ENCODE assay signal across 8 cellular contexts in the genomic region with DNA sequence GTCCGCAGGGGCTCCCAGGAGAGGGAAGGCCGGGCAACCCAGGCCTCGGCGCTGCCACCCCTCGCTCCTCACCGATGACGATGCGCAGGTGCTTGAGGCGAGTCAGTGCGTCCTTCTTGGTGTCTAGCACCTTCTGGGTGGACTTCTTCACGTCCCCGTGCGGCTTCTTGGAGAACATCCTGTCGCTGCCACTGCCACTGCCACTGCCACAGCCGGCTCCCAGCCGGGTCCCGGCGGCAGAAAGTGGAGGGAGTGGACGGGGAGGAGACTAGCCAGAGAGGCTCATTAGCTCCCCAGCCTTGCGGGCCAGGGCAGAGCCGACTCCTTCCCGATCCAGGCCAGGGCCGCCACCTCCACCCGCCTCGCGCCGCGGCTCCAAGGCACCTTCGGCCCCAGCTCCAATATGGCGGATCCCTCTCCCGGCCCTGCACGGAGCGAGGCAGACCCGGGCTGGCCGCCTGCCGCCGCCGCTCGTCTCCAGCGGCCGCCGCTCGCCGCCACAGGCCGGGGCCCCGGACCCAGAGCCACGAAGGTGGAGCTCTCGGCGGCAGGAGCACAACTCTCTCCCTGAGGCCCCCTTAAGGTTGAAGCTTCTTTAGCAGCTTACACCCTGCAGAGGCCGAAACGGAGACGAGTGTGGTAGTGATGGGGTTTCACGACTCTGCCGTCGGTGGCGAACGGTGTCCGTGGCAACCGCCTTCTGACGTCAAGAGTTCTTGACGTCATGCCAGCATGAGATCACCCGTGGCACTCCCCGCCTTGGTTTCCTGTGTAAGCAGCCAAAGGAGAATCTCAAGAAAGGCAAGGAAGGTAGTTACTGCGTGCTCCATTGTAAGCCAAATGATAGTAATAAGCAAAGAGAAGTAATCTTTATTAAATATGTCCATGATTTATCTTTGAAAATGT. TPM values are rescaled to one million over a fixed set of nuclear protein-coding genes. Genes with fewer than 3 reads are reported as not detected.
DNase-seq lines count a peak whose midpoint lies in the region; TF ChIP-seq lines count a peak whose summit lies in the region.
"Not testable (repeated sequence)": the region's sequence is repeated elsewhere in the genome, so short reads cannot be mapped to it uniquely, and the experiment has no call there.

A gene (minus strand): TSS at position 638 of the 906 bp plus-strand sequence. CDS start 460 bp downstream, at position 178.

- H2AFZ ChIP-seq in MM.1S (ENCODE audit: low read length) = peak within 1 kb of the TSS; percentile 42; the same call in 1 of the 2 replicates
- peak within 1 kb of the TSS; percentile 45 for H2AFZ ChIP-seq in neural cell (ENCODE audit: low read depth, low read length)

- peaks cover 12% of the 10 kb centered on the region for H3F3A ChIP-seq in MM.1S (ENCODE audit: insufficient read depth, low read length)
- H3F3A ChIP-seq in neural cell (ENCODE audit: insufficient read depth, low read length, poor library complexity, severe bottlenecking) = not testable (repeated sequence)

- H3K27me3 ChIP-seq in MM.1S (replicated peaks; ENCODE audit: insufficient read depth, low read length); neural cell (ENCODE audit: insufficient read depth, low read depth, low read length); stomach: not testable (repeated sequence)

- not testable (repeated sequence) for H4K20me1 ChIP-seq in MM.1S (ENCODE audit: insufficient read depth, low read length); neural cell (ENCODE audit: insufficient read depth)

- TF ChIP-seq CTCF in MM.1S (IDR thresholded peaks at IDR 0.05; ENCODE audit: low read length) = not testable (repeated sequence)
- TF ChIP-seq CTCF in fibroblast of villous mesenchyme (IDR thresholded peaks at IDR 0.05; ENCODE audit: insufficient read depth, low read depth, low read length) (peak; percentile 40), neural cell (IDR thresholded peaks at IDR 0.05; ENCODE audit: poor library complexity, severe bottlenecking) (peak; percentile 84), stomach (IDR thresholded peaks at IDR 0.05) (peak in 3 of 7 experiments; percentile 17 to 65 (median 26))

- H3K27ac ChIP-seq in MM.1S (ENCODE audit: low read length) = peak within 1 kb of the TSS; percentile 74; the same call in 1 of the 2 replicates
- H3K27ac ChIP-seq in neural cell (ENCODE audit: low read length) = peak within 1 kb of the TSS; percentile 86
- H3K27ac ChIP-seq in stomach = peak within 1 kb of the TSS; percentile 85 to 95 (median 92)

- peaks cover 16% of the 10 kb centered on the region for H3K79me2 ChIP-seq in MM.1S (ENCODE audit: low read length)
- H3K79me2 ChIP-seq in neural cell (replicated peaks; ENCODE audit: insufficient read depth, low read length) = peaks cover 38% of the 10 kb centered on the region

- 0 to 1% (median 0%) methylated on average over 27 to 56 of the region's 64 CpGs for WGBS in stomach, 5 donors

- H3K4me1 ChIP-seq in MM.1S (ENCODE audit: low read length) = not testable (repeated sequence)
- peaks cover 16 to 32% (median 25%) of the 10 kb centered on the region in 4 donors for H3K4me1 ChIP-seq in stomach

- not testable (repeated sequence) for H3K9me2 ChIP-seq in MM.1S (replicated peaks; ENCODE audit: insufficient read depth, low read length); neural cell (ENCODE audit: insufficient read depth, low read length)

- H3K4me2 ChIP-seq in MM.1S (ENCODE audit: low read depth, low read length) (peak within 1 kb of the TSS; percentile 55), neural cell (ENCODE audit: low read length) (peak within 1 kb of the TSS; percentile 39)

- TF ChIP-seq EP300 in neural cell (conservative IDR thresholded peaks at IDR 0.05; ENCODE audit: poor library complexity, severe bottlenecking) (peak; percentile 56), stomach (IDR thresholded peaks at IDR 0.05) (peak; percentile 25)

- DNase-seq in GF-D8 (lab: John Stamatoyannopoulos, UW) (peak; percentile 89), HCEC 1CT (peak; percentile 99), MM.1S (peak; percentile 89), SIG-M5 (lab: John Stamatoyannopoulos, UW) (peak; percentile 71), activated gamma-delta T cell treated with Interleukin-2 at 50 U/mL for 16 hours (peak; percentile 89), fibroblast of villous mesenchyme (ENCODE audit: low read depth) (peak; percentile 98), stomach (peak; percentile 94)

- TF ChIP-seq RAD21 in neural cell (conservative IDR thresholded peaks at IDR 0.05) = peak; percentile 47

- H3K9ac ChIP-seq in MM.1S (ENCODE audit: low read length) = peak within 1 kb of the TSS; percentile 70
- peak within 1 kb of the TSS; percentile 83 for H3K9ac ChIP-seq in neural cell (ENCODE audit: low read length)

- H3K9me3 ChIP-seq in MM.1S (replicated peaks; ENCODE audit: insufficient read depth, low read length); neural cell (ENCODE audit: low read length); stomach: not testable (repeated sequence)

- intact Hi-C loops in stomach (cut with DNase I; ENCODE audit: low total_unique reads) = not testable (repeated sequence)

- peak in 1 of 4 donors; percentile 81 for TF ChIP-seq POLR2A in stomach (IDR thresholded peaks at IDR 0.05)

- H3K4me3 ChIP-seq in MM.1S (ENCODE audit: low read length) = peak within 1 kb of the TSS; percentile 73
- H3K4me3 ChIP-seq in fibroblast of villous mesenchyme (ENCODE audit: low read depth, low read length) = peak within 1 kb of the TSS; percentile 82
- peak within 1 kb of the TSS; percentile 77 for H3K4me3 ChIP-seq in neural cell (ENCODE audit: low read length)
- peak within 1 kb of the TSS; percentile 63 to 71 (median 68) for H3K4me3 ChIP-seq in stomach

- not testable (repeated sequence) for H3K36me3 ChIP-seq in MM.1S (replicated peaks; ENCODE audit: insufficient read depth, low read length); neural cell (ENCODE audit: insufficient read depth, low read length); stomach

TF ChIP-seq in neural cell, 6 proteins besides CTCF, POLR2A, EP300 and RAD21:
- TF ChIP-seq, protein P1, sequence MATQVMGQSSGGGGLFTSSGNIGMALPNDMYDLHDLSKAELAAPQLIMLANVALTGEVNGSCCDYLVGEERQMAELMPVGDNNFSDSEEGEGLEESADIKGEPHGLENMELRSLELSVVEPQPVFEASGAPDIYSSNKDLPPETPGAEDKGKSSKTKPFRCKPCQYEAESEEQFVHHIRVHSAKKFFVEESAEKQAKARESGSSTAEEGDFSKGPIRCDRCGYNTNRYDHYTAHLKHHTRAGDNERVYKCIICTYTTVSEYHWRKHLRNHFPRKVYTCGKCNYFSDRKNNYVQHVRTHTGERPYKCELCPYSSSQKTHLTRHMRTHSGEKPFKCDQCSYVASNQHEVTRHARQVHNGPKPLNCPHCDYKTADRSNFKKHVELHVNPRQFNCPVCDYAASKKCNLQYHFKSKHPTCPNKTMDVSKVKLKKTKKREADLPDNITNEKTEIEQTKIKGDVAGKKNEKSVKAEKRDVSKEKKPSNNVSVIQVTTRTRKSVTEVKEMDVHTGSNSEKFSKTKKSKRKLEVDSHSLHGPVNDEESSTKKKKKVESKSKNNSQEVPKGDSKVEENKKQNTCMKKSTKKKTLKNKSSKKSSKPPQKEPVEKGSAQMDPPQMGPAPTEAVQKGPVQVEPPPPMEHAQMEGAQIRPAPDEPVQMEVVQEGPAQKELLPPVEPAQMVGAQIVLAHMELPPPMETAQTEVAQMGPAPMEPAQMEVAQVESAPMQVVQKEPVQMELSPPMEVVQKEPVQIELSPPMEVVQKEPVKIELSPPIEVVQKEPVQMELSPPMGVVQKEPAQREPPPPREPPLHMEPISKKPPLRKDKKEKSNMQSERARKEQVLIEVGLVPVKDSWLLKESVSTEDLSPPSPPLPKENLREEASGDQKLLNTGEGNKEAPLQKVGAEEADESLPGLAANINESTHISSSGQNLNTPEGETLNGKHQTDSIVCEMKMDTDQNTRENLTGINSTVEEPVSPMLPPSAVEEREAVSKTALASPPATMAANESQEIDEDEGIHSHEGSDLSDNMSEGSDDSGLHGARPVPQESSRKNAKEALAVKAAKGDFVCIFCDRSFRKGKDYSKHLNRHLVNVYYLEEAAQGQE (IDR thresholded peaks at IDR 0.05; ENCODE audit: borderline replicate concordance) = peak; percentile 86
- TF ChIP-seq SMC3 (conservative IDR thresholded peaks at IDR 0.05; ENCODE audit: poor library complexity) (peak; percentile 34), TAF1 (IDR thresholded peaks at IDR 0.05; ENCODE audit: low read depth) (peak; percentile 95), MXI1 (conservative IDR thresholded peaks at IDR 0.05; ENCODE audit: poor library complexity, severe bottlenecking) (peak; percentile 74), POLR2AphosphoS5 (IDR thresholded peaks at IDR 0.05) (peak; percentile 92)

RNA-seq across cellular contexts. Expression of the gene that starts here (rescaled TPM):
- 42.2 and 57.9 TPM in 2 replicates for total RNA-seq in fibroblast of villous mesenchyme
- polyA plus RNA-seq in neural cell = 65.0 and 73.3 TPM in 2 replicates
- polyA minus RNA-seq in neural cell = 223 and 229 TPM in 2 replicates
- total RNA-seq in stomach = 100 to 1,000 TPM; 113 to 482 (median 200) TPM
- 10 to 100 TPM in 2 of 3 donors, 1 to 10 TPM in 1; 6.0 to 16.8 (median 11.6) TPM for polyA plus RNA-seq in stomach

Comparison
In these comparisons a context has a peak if more than half of its experiments do, and no peak if none do; other contexts are left out.
1. Peak in every context shown above with its lines: DNase-seq, H3K4me3 ChIP-seq and H3K27ac ChIP-seq.